In genomic region chr6:41049955-41050354, GRCh38 we compare ENCODE assay signal across 25 cellular contexts. TPM values are rescaled to one million over a fixed set of nuclear protein-coding genes. Genes with fewer than 3 reads are reported as not detected.
"Had no signal": no experiment of that assay in that cellular context is flagged by ENCODE, and none has a peak within 500 bp of the region (broad histone marks: within the 10 kb centered on the region; RNA-seq: fewer than 3 reads in every experiment).

No MANE protein-coding gene starts in this region.

- H3K27me3 Mint-ChIP-seq: activated naive CD4-positive, alpha-beta T cell treated with anti-CD3 and anti-CD28 coated beads, Interleukin-2, amount 10 ng/mL, durations not matched to agents 7 days and 5 days; activated naive CD8-positive, alpha-beta T cell treated with anti-CD3 and anti-CD28 coated beads, Interleukin-2, amount 50 U/mL, for 24 hours; activated T-helper 17 cell treated with anti-CD3 and anti-CD28 coated beads, Interleukin-2, amount 50 U/mL, for 72 hours had no signal

- DNase-seq: activated CD4-positive, alpha-beta T cell treated with anti-CD3 and anti-CD28 coated beads, Interleukin-2, amount 50 U/mL, for 4 hours; activated naive CD4-positive, alpha-beta T cell treated with anti-CD3 and anti-CD28 coated beads, Interleukin-2, amount 10 ng/mL, durations not matched to agents 7 days and 5 days; activated naive CD8-positive, alpha-beta T cell treated with anti-CD3 and anti-CD28 coated beads, Interleukin-2, amount 50 U/mL, for 24 hours; activated T-cell treated with anti-CD3 and anti-CD28 coated beads, Interleukin-2, amount 50 U/mL, for 1 hour; anterior cingulate cortex; brain microvascular endothelial cell; kidney glomerular epithelial cell; mesenchymal stem cell; stimulated activated CD8-positive, alpha-beta memory T cell treated with anti-CD3 and anti-CD28 coated beads, Interleukin-4, amount 100 ng/mL, for 48 hours; stimulated activated naive CD4-positive, alpha-beta T cell; thyroid gland had no signal

- FAIRE-seq: TTC549 had no signal

- H3K9me3 Mint-ChIP-seq: activated naive CD8-positive, alpha-beta T cell treated with anti-CD3 and anti-CD28 coated beads, Interleukin-2, amount 50 U/mL, for 24 hours; activated T-helper 17 cell treated with anti-CD3 and anti-CD28 coated beads, Interleukin-2, amount 50 U/mL, for 72 hours had no signal

- H3K36me3 ChIP-seq: brain microvascular endothelial cell, thyroid gland had no signal

- H3K4me3 Mint-ChIP-seq: activated naive CD4-positive, alpha-beta T cell treated with anti-CD3 and anti-CD28 coated beads, Interleukin-2, amount 10 ng/mL, durations not matched to agents 7 days and 5 days; activated naive CD8-positive, alpha-beta T cell treated with anti-CD3 and anti-CD28 coated beads, Interleukin-2, amount 50 U/mL, for 24 hours; activated T-helper 17 cell treated with anti-CD3 and anti-CD28 coated beads, Interleukin-2, amount 50 U/mL, for 72 hours had no signal

- H3K4me3 ChIP-seq: coronary artery, thyroid gland had no signal

- ATAC-seq: activated naive CD8-positive, alpha-beta T cell treated with anti-CD3 and anti-CD28 coated beads, Interleukin-2, amount 50 U/mL, for 24 hours; activated T-helper 17 cell treated with anti-CD3 and anti-CD28 coated beads, Interleukin-2, amount 50 U/mL, for 72 hours; sciatic nerve had no signal

- H3K9me3 ChIP-seq: thyroid gland had no signal

- H3K27me3 ChIP-seq: brain microvascular endothelial cell, foreskin keratinocyte, thyroid gland had no signal

- H3K27ac ChIP-seq: brain microvascular endothelial cell, coronary artery, foreskin keratinocyte, thyroid gland had no signal

- H3K4me1 ChIP-seq: foreskin keratinocyte, thyroid gland had no signal

- H3K27ac Mint-ChIP-seq: activated naive CD4-positive, alpha-beta T cell treated with anti-CD3 and anti-CD28 coated beads, Interleukin-2, amount 10 ng/mL, durations not matched to agents 7 days and 5 days had no signal

RNA-seq across cellular contexts. Expression of gene APOBEC2, which starts 3.0 kb away (rescaled TPM):
- total RNA-seq: activated T-helper 17 cell treated with anti-CD3 and anti-CD28 coated beads, Interleukin-2, amount 50 U/mL, for 72 hours; epithelial cell of proximal tubule; fibroblast of lung; foreskin keratinocyte; lower leg skin; omental fat pad; sciatic nerve; subcutaneous adipose tissue; T-helper 2 cell treated with Interferon-gamma antibody and Interleukin-4, amounts not matched to agents 100 ng/mL and 5 ng/mL, for 36 hours; thyroid gland had no signal
- polyA plus RNA-seq: fibroblast of lung, neural cell had no signal

RNA-seq across cellular contexts. Expression of gene TSPO2, which starts 7.7 kb away (rescaled TPM):
- total RNA-seq: activated T-helper 17 cell treated with anti-CD3 and anti-CD28 coated beads, Interleukin-2, amount 50 U/mL, for 72 hours; epithelial cell of proximal tubule; fibroblast of lung; foreskin keratinocyte; lower leg skin; omental fat pad; posterior vena cava; subcutaneous adipose tissue; T-helper 2 cell treated with Interferon-gamma antibody and Interleukin-4, amounts not matched to agents 100 ng/mL and 5 ng/mL, for 36 hours; thyroid gland; urinary bladder had no signal
- polyA plus RNA-seq: fibroblast of lung, foreskin keratinocyte, neural cell, urinary bladder had no signal
